ENCODE assay signal across 18 cellular contexts in the genomic region with DNA sequence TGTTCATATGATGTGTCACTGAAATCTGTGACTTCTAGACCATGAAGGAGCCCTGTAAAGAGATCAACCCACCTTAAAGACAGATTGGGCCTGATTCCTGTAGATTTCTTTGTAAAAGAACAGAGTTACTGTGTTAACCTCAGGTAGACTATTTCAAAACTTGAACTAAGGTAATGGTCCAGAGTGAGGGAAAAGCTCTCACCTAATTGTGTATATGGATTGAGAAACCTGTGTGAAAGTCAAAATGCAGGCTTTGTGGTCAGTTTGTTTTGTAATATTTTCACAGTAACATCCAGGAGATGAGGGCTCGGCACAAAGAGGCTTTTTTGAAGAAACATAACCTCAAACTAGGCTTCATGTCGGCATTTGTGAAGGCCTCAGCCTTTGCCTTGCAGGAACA. TPM values are rescaled to one million over a fixed set of nuclear protein-coding genes. Genes with fewer than 3 reads are reported as not detected.
DNase-seq lines count a peak whose midpoint lies in the region; ATAC-seq and TF ChIP-seq lines count a peak whose summit lies in the region.
"Had no signal": no experiment of that assay in that cellular context is flagged by ENCODE, and none has a peak within 500 bp of the region (broad histone marks: within the 10 kb centered on the region; RNA-seq: fewer than 3 reads in every experiment).

No MANE protein-coding gene starts in this region.

- intact Hi-C loops in cardiac septum (cut with DNase I), result no loop called here
- intact Hi-C loops in right lobe of liver (cut with DNase I), result no loop called here

- TF ChIP-seq POLR2A in right lobe of liver (IDR thresholded peaks at IDR 0.05), result no peak

- WGBS in right lobe of liver (ENCODE audit: insufficient coverage, low coverage, low lambda C conversion rate, missing lambda C conversion rate), result 39% methylated on average over 2 of the region's 2 CpGs

- H3K27me3 ChIP-seq in right atrium auricular region, result no peaks in the 10 kb centered on the region
- no peaks in the 10 kb centered on the region for H3K27me3 ChIP-seq in right lobe of liver

- TF ChIP-seq CTCF in right atrium auricular region (IDR thresholded peaks at IDR 0.05), result no peak
- TF ChIP-seq CTCF in right lobe of liver (IDR thresholded peaks at IDR 0.05), result no peak

- DNase-seq in right atrium auricular region (ENCODE audit: low spot score), result no peak
- DNase-seq in cardiac septum (ENCODE audit: low spot score), result no peak
- DNase-seq in left lobe of liver (ENCODE audit: low spot score), result no peak
- no peak for DNase-seq in right lobe of liver
- DNase-seq in cerebellar cortex (ENCODE audit: low spot score), result no peak
- DNase-seq: AML-193; CD4-positive, alpha-beta T cell; DMS153; DMS79; GDM1; GOT3; H7; HFFc6 had no signal

- ATAC-seq in left lobe of liver (peak; percentile 69), right lobe of liver (peak; percentile 28 to 51 (median 36)), HG03139 (IDR thresholded peaks at IDR 0.05; ENCODE audit: unreplicated experiment) (no peak), GM18517 (IDR thresholded peaks at IDR 0.05; ENCODE audit: unreplicated experiment) (no peak)
- ATAC-seq: HCT116 had no signal

- H3K36me3 ChIP-seq in right atrium auricular region, result peaks cover 100% of the 10 kb centered on the region
- H3K36me3 ChIP-seq in right lobe of liver, result peaks cover 22 to 85% (median 55%) of the 10 kb centered on the region in 4 donors

- H3K4me1 ChIP-seq in right atrium auricular region (peaks cover 0 to 23% of the 10 kb centered on the region in 2 donors), right lobe of liver (peaks cover 0 to 22% (median 4%) of the 10 kb centered on the region in 4 donors)

- H3K27ac ChIP-seq in right atrium auricular region (peak overlapping the region; percentile 40 to 49), right lobe of liver (peak overlapping the region in 2 of 3 donors; percentile 54 to 73)
- H3K27ac ChIP-seq: C4-2B had no signal

- no peaks in the 10 kb centered on the region for H3K9me3 ChIP-seq in right atrium auricular region
- H3K9me3 ChIP-seq in right lobe of liver, result no peaks in the 10 kb centered on the region

- H3K4me3 ChIP-seq in right atrium auricular region, result no peak overlapping the region
- no peak overlapping the region for H3K4me3 ChIP-seq in right lobe of liver

RNA-seq across cellular contexts. Expression of a gene that starts 16.4 kb away (rescaled TPM):
- total RNA-seq in right atrium auricular region (100 to 1,000 TPM in 1 of 2 donors, 10 to 100 TPM in 1; 71.1 to 105 TPM), cardiac septum (202 TPM), left lobe of liver (65.6 TPM), right lobe of liver (100 to 1,000 TPM in 1 of 6 experiments, 10 to 100 TPM in 5; 63.8 to 112 (median 68.8) TPM)

RNA-seq across cellular contexts. Expression of a gene that starts 22.1 kb away (rescaled TPM):
- not detected for total RNA-seq in right atrium auricular region
- total RNA-seq in cardiac septum, result not detected
- total RNA-seq in left lobe of liver, result not detected
- total RNA-seq in right lobe of liver, result not detected
- total RNA-seq: Daoy, H7, HFFc6 had no signal

RNA-seq across cellular contexts. Expression of a gene that starts 25.0 kb away (rescaled TPM):
- 10 to 100 TPM in 1 of 2 donors, 1 to 10 TPM in 1; 7.6 to 10.3 TPM for total RNA-seq in right atrium auricular region
- total RNA-seq in cardiac septum, result 19.8 TPM
- 4.6 TPM for total RNA-seq in left lobe of liver
- total RNA-seq in right lobe of liver, result 1 to 10 TPM; 3.9 to 7.9 (median 4.9) TPM

RNA-seq across cellular contexts. Expression of a gene that starts 57.3 kb away (rescaled TPM):
- total RNA-seq in right atrium auricular region, result 1 to 10 TPM; 3.3 to 7.0 TPM
- 9.4 TPM for total RNA-seq in cardiac septum
- total RNA-seq in left lobe of liver, result 2.8 TPM
- 1 to 10 TPM in 5 of 6 experiments, under 1 TPM in 1; 0.55 to 4.2 (median 2.1) TPM for total RNA-seq in right lobe of liver

Comparison
In these comparisons a context has a peak if more than half of its experiments do, and no peak if none do; other contexts are left out.
1. ATAC-seq: peak in left lobe of liver (single experiment) and right lobe of liver (4 of 4); none in HG03139 (single experiment) and GM18517 (single experiment).